10 cellular contexts compared by ENCODE assay signal in the genomic region with DNA sequence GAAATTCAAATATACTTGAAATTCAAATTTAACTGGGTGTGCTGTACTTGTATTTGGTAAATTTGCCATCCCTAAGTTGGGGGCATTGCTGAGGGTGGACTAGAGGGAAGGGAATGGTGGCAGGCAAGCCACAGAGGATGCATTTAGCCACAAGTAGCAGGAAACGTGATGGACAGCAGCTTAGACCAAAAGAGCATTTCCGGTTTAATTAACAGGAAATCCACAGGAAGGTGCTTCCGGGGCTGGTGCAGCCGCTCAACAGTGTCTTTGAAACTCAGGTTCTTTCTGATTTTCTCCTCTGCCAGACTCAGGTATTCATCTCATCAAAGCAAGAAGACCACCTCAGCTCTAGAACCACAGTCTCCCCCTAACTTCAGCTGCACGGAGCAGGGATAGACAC. TPM values are rescaled to one million over a fixed set of nuclear protein-coding genes. Genes with fewer than 3 reads are reported as not detected.
A peak's percentile ranks its signal among the peaks of the same experiment; 100 is the strongest.
DNase-seq lines count a peak whose midpoint lies in the region; ATAC-seq, FAIRE-seq and TF ChIP-seq lines count a peak whose summit lies in the region.
"Had no signal": no experiment of that assay in that cellular context is flagged by ENCODE, and none has a peak within 500 bp of the region (broad histone marks: within the 10 kb centered on the region; RNA-seq: fewer than 3 reads in every experiment).

No MANE protein-coding gene starts in this region.

- H3K4me3 Mint-ChIP-seq in activated T-cell treated with anti-CD3 and anti-CD28 coated beads, Interleukin-2, amount 50 U/mL, for 72 hours = peak overlapping the region; percentile 64 to 76
- H3K4me3 Mint-ChIP-seq: dendritic cell treated with granulocyte-macrophage colony-stimulating factor and Interleukin-4, amounts not matched to agents 40 ng/mL and 50 ng/mL, for 4 days had no signal

- H3K27me3 Mint-ChIP-seq in activated T-cell treated with anti-CD3 and anti-CD28 coated beads, Interleukin-2, amount 50 U/mL, for 72 hours (ENCODE audit: low read depth) = no peaks in the 10 kb centered on the region
- H3K27me3 Mint-ChIP-seq: dendritic cell treated with granulocyte-macrophage colony-stimulating factor and Interleukin-4, amounts not matched to agents 40 ng/mL and 50 ng/mL, for 4 days had no signal

- no peak for TF ChIP-seq EP300 in upper lobe of left lung (IDR thresholded peaks at IDR 0.05)

- ATAC-seq in HG03442 (IDR thresholded peaks at IDR 0.05; ENCODE audit: unreplicated experiment) = peak; percentile 50
- ATAC-seq in activated T-cell treated with anti-CD3 and anti-CD28 coated beads, Interleukin-2, amount 50 U/mL, for 72 hours (replicated peaks in 1 of 2) = peak in 1 of 2 donors; percentile 38
- ATAC-seq in upper lobe of left lung (ENCODE audit: low FRiP score in 2 of 2) = no peak

- no peak for TF ChIP-seq POLR2A in upper lobe of left lung (IDR thresholded peaks at IDR 0.05)

- no peak overlapping the region for H3K27ac ChIP-seq in upper lobe of left lung
- H3K27ac ChIP-seq: SK-N-MC had no signal

- peaks cover 0 to 2% of the 10 kb centered on the region in 2 donors for H3K36me3 Mint-ChIP-seq in activated T-cell treated with anti-CD3 and anti-CD28 coated beads, Interleukin-2, amount 50 U/mL, for 72 hours (ENCODE audit: insufficient read depth in 2 of 2)

- FAIRE-seq in GM19239 (lab: Jason Lieb, UNC) = peak; percentile 84

- H3K4me1 Mint-ChIP-seq in activated T-cell treated with anti-CD3 and anti-CD28 coated beads, Interleukin-2, amount 50 U/mL, for 72 hours (ENCODE audit: low read depth) = peaks cover 12% of the 10 kb centered on the region

- H3K27me3 ChIP-seq in upper lobe of left lung = no peaks in the 10 kb centered on the region

- peaks cover 0 to 7% (median 0%) of the 10 kb centered on the region in 4 donors for H3K4me1 ChIP-seq in upper lobe of left lung

- DNase-seq in AML-193 (lab: John Stamatoyannopoulos, UW) (peak; percentile 78 to 88), GM19239 (ENCODE audit: insufficient read length, low spot score) (peak; percentile 46), NCI-H2029 treated with DMSO at 0.1 percent for 48 hours (lab: John Stamatoyannopoulos, UW) (no peak), OCI-M1 (lab: John Stamatoyannopoulos, UW) (no peak), NCI-H2196 treated with DMSO at 0.1 percent for 48 hours (lab: John Stamatoyannopoulos, UW; ENCODE audit: unreplicated experiment) (no peak), upper lobe of left lung (no peak)
- DNase-seq in activated T-cell treated with anti-CD3 and anti-CD28 coated beads, Interleukin-2, amount 50 U/mL, for 72 hours = no peak

- 32 to 50% methylated on average over 5 of the region's 5 CpGs for WGBS in upper lobe of left lung, 2 donors

- H3K9me3 Mint-ChIP-seq in activated T-cell treated with anti-CD3 and anti-CD28 coated beads, Interleukin-2, amount 50 U/mL, for 72 hours = peaks cover 0 to 4% of the 10 kb centered on the region in 2 donors
- H3K9me3 Mint-ChIP-seq: dendritic cell treated with granulocyte-macrophage colony-stimulating factor and Interleukin-4, amounts not matched to agents 40 ng/mL and 50 ng/mL, for 4 days had no signal

- TF ChIP-seq CTCF in upper lobe of left lung (IDR thresholded peaks at IDR 0.05) = no peak

- H3K9me3 ChIP-seq in upper lobe of left lung = no peaks in the 10 kb centered on the region

- H3K4me3 ChIP-seq in upper lobe of left lung = no peak overlapping the region
- H3K4me3 ChIP-seq: SK-N-MC had no signal

- no peaks in the 10 kb centered on the region for H3K36me3 ChIP-seq in upper lobe of left lung

- peak overlapping the region; percentile 94 for H3K27ac Mint-ChIP-seq in activated T-cell treated with anti-CD3 and anti-CD28 coated beads, Interleukin-2, amount 50 U/mL, for 72 hours
- H3K27ac Mint-ChIP-seq: dendritic cell treated with granulocyte-macrophage colony-stimulating factor and Interleukin-4, amounts not matched to agents 40 ng/mL and 50 ng/mL, for 4 days had no signal

RNA-seq across cellular contexts. Expression of gene BCAS1, which starts 7.9 kb away (rescaled TPM):
- not detected for total RNA-seq in activated T-cell treated with anti-CD3 and anti-CD28 coated beads, Interleukin-2, amount 50 U/mL, for 72 hours
- total RNA-seq in upper lobe of left lung = 10 to 100 TPM in 1 of 6 donors, 1 to 10 TPM in 2, under 1 TPM in 3; 0.74 to 11.2 (median 1.3) TPM

Comparison
In these comparisons a context has a peak if more than half of its experiments do, and no peak if none do; other contexts are left out.
1. DNase-seq: peak in AML-193 (2 of 2) and GM19239 (single experiment); none in activated T-cell treated with anti-CD3 and anti-CD28 coated beads, Interleukin-2, amount 50 U/mL, for 72 hours (0 of 2), NCI-H2029 treated with DMSO at 0.1 percent for 48 hours (single experiment), OCI-M1 (single experiment), NCI-H2196 treated with DMSO at 0.1 percent for 48 hours (single experiment) and upper lobe of left lung (0 of 2).